Comparison of ENCODE assay signal across 31 cellular contexts in genomic region chr1:198291924-198292323, GRCh38.
"Had no signal": no experiment of that assay in that cellular context is flagged by ENCODE, and none has a peak within 500 bp of the region (broad histone marks: within the 10 kb centered on the region; RNA-seq: fewer than 3 reads in every experiment).

No MANE protein-coding gene starts in this region.

- H3K4me1 ChIP-seq: colonic mucosa, lower lobe of right lung, psoas muscle, uterus had no signal

- DNase-seq: colonic mucosa; dermis blood vessel endothelial cell; effector memory CD4-positive, alpha-beta T cell; erythroblast; esophagus squamous epithelium; foreskin melanocyte; glutamatergic neuron; heart right ventricle; hypothalamus; immature natural killer cell; islet precursor cell; kidney glomerular epithelial cell; left colon; left ventricle myocardium inferior; lower lobe of right lung; nephron progenitor cell; occipital lobe; ovary; posterior cingulate gyrus; psoas muscle; right cardiac atrium; stimulated activated CD4-positive, alpha-beta T cell treated with anti-CD3 and anti-CD28 coated beads, Interleukin-15, amount 100 ng/mL, for 24 hours; stimulated activated CD4-positive, alpha-beta T cell treated with anti-CD3 and anti-CD28 coated beads, Interleukin-2, amount 100 ng/mL, for 48 hours; stimulated activated naive CD4-positive, alpha-beta T cell; stimulated activated naive CD8-positive, alpha-beta T cell treated with anti-CD3 and anti-CD28 coated beads, Interleukin-15, amount 100 ng/mL, for 72 hours; transverse colon; upper lobe of right lung; uterus had no signal

- H3K4me3 ChIP-seq: colonic mucosa, esophagus squamous epithelium, heart right ventricle, left ventricle myocardium inferior, lower lobe of right lung, ovary, psoas muscle, skin epidermis, suprapubic skin, transverse colon, upper lobe of right lung, uterus had no signal

- H3K27ac ChIP-seq: colonic mucosa, esophagus squamous epithelium, left ventricle myocardium inferior, lower lobe of right lung, ovary, psoas muscle, skin epidermis, suprapubic skin, transverse colon, upper lobe of right lung, uterus had no signal

- H3K36me3 ChIP-seq: colonic mucosa, ovary, transverse colon, uterus had no signal

- H3K9me3 ChIP-seq: colonic mucosa, esophagus squamous epithelium, left ventricle myocardium inferior, lower lobe of right lung, ovary, psoas muscle, suprapubic skin, transverse colon, upper lobe of right lung, uterus had no signal

- ATAC-seq: heart right ventricle; left colon; lower lobe of right lung; naive thymus-derived CD8-positive, alpha-beta T cell; psoas muscle; right cardiac atrium; stimulated activated naive CD8-positive, alpha-beta T cell treated with anti-CD3 and anti-CD28 coated beads, Interleukin-15, amount 100 ng/mL, for 72 hours; upper lobe of right lung had no signal

- H3K27me3 ChIP-seq: colonic mucosa, esophagus squamous epithelium, heart right ventricle, ovary, suprapubic skin, transverse colon, upper lobe of right lung, uterus had no signal
